In genomic region chr21:26920055-26920454, GRCh38 we compare ENCODE assay signal across 26 cellular contexts. TPM values are rescaled to one million over a fixed set of nuclear protein-coding genes. Genes with fewer than 3 reads are reported as not detected.
DNase-seq lines count a peak whose midpoint lies in the region; ATAC-seq and TF ChIP-seq lines count a peak whose summit lies in the region.
"Had no signal": no experiment of that assay in that cellular context is flagged by ENCODE, and none has a peak within 500 bp of the region (broad histone marks: within the 10 kb centered on the region; RNA-seq: fewer than 3 reads in every experiment).

No MANE protein-coding gene starts in this region.

- H3K9me1 ChIP-seq in IMR-90 (ENCODE audit: insufficient read depth, low read length) = no peaks in the 10 kb centered on the region; the same call in 1 of the 2 replicates

- ATAC-seq in IMR-90 (ENCODE audit: low read depth) (no peak), HG02840 (IDR thresholded peaks at IDR 0.05; ENCODE audit: low FRiP score, unreplicated experiment) (no peak), HG02981 (IDR thresholded peaks at IDR 0.05; ENCODE audit: unreplicated experiment) (no peak)
- ATAC-seq: activated CD8-positive, alpha-beta memory T cell treated with anti-CD3 and anti-CD28 coated beads, Interleukin-2, amount 10 ng/mL, durations not matched to agents 7 days and 5 days; naive thymus-derived CD4-positive, alpha-beta T cell had no signal

- H2BK5ac ChIP-seq in IMR-90 (ENCODE audit: low read depth, low read length, poor library complexity, severe bottlenecking) = peak overlapping the region; percentile 14

- CTCF ChIA-PET in IMR-90 (lab: Yijun Ruan, JAX) = no interaction called here

- H3K79me1 ChIP-seq in IMR-90 (ENCODE audit: low read depth in 1 of 2, low read length in 2 of 2) = no peaks in the 10 kb centered on the region

- in situ Hi-C loops in IMR-90 (cut with MboI; ENCODE audit: low sequenced_read_pairs) = no loop called here

- H4K20me1 ChIP-seq in IMR-90 (ENCODE audit: insufficient read depth, low read length) = no peaks in the 10 kb centered on the region

- POLR2A ChIA-PET in IMR-90 (lab: Charles Lee; ENCODE audit: unreplicated experiment) = no interaction called here

- H3K4me2 ChIP-seq in IMR-90 (ENCODE audit: low read depth, low read length) = no peak overlapping the region
- H3K4me2 ChIP-seq: hepatocyte had no signal

- H4K8ac ChIP-seq in IMR-90 (ENCODE audit: low read depth in 2 of 2, low read length in 2 of 2) = peak overlapping the region; percentile 20 to 44

- no peak overlapping the region for H2AFZ ChIP-seq in IMR-90 (replicated peaks; ENCODE audit: low read length, poor library complexity)
- H2AFZ ChIP-seq: hepatocyte had no signal

- peak overlapping the region; percentile 89 for H3K18ac ChIP-seq in IMR-90 (ENCODE audit: low read depth, low read length)

- peak overlapping the region; percentile 45 for H2BK120ac ChIP-seq in IMR-90 (ENCODE audit: low read depth, low read length)

- peak overlapping the region; percentile 49 for H2AK5ac ChIP-seq in IMR-90 (ENCODE audit: low read depth, low read length)

- H4K5ac ChIP-seq in IMR-90 (ENCODE audit: low read depth, low read length) = peak overlapping the region; percentile 70

- no peak overlapping the region for H2AK9ac ChIP-seq in IMR-90 (replicated peaks; ENCODE audit: low read depth, low read length, poor library complexity)

- no peak overlapping the region for H3K56ac ChIP-seq in IMR-90 (ENCODE audit: extremely low read depth, insufficient read depth, low read length)

- H3K4me1 ChIP-seq in IMR-90 (ENCODE audit: control insufficient read depth, insufficient read depth, low read length) = peaks cover 11% of the 10 kb centered on the region
- H3K4me1 ChIP-seq: colonic mucosa, psoas muscle had no signal

- dilution Hi-C loops in IMR-90 (cut with HindIII; ENCODE audit: low sequenced_read_pairs, unreplicated experiment) = no loop called here

- H3K9ac ChIP-seq in IMR-90 (ENCODE audit: low read depth, low read length) = no peak overlapping the region

- DNase-seq in DMS53 treated with DMSO at 0.1 percent for 48 hours (lab: John Stamatoyannopoulos, UW; ENCODE audit: unreplicated experiment) (peak; percentile 1), IMR-90 (peak; percentile 53), fibroblast of gingiva (ENCODE audit: low read depth) (peak; percentile 13), renal cortical epithelial cell (ENCODE audit: low read depth) (peak; percentile 3), NCI-H1092 treated with DMSO at 0.1 percent for 48 hours (lab: John Stamatoyannopoulos, UW) (no peak), WERI-Rb-1 (no peak)
- DNase-seq: ACHN; activated CD4-positive, CD25-positive, alpha-beta regulatory T cell; activated CD8-positive, alpha-beta memory T cell treated with anti-CD3 and anti-CD28 coated beads, Interleukin-2, amount 10 ng/mL, durations not matched to agents 7 days and 5 days; activated naive CD4-positive, alpha-beta T cell treated with Interleukin-2 at 50 U/mL for 16 hours; amniotic stem cell; colonic mucosa; effector CD8-positive, alpha-beta T cell; foreskin melanocyte; GF-D8; Karpas-422; naive thymus-derived CD4-positive, alpha-beta T cell; NCI-H1105; NCI-H1930; NCI-H526; psoas muscle had no signal

- H3K36me3 ChIP-seq in IMR-90 (ENCODE audit: control insufficient read depth, insufficient read depth, low read length) (peaks cover 13% of the 10 kb centered on the region), WERI-Rb-1 (no peaks in the 10 kb centered on the region)
- H3K36me3 ChIP-seq: colonic mucosa, tibial nerve had no signal

- H3K14ac ChIP-seq in IMR-90 (replicated peaks; ENCODE audit: low read depth, low read length) = no peak overlapping the region

- peak overlapping the region; percentile 47 for H2BK20ac ChIP-seq in IMR-90 (ENCODE audit: low read depth, low read length)

- H2BK15ac ChIP-seq in IMR-90 (ENCODE audit: low read depth, low read length) = peak overlapping the region; percentile 55; the same call in 1 of the 3 replicates

- H3K4me3 ChIP-seq in IMR-90 (ENCODE audit: insufficient read depth, low read depth, low read length) (no peak overlapping the region), WERI-Rb-1 (ENCODE audit: low read depth, low read length) (no peak overlapping the region)
- H3K4me3 ChIP-seq: colonic mucosa, hepatocyte, psoas muscle, skin epidermis, tibial nerve had no signal

- no peak for TF ChIP-seq CTCF in IMR-90 (conservative IDR thresholded peaks at IDR 0.05; ENCODE audit: low read depth, low read length)
- TF ChIP-seq CTCF in WERI-Rb-1 (IDR thresholded peaks at IDR 0.05; ENCODE audit: low read depth, low read length) = no peak

- H3K27me3 ChIP-seq in IMR-90 (ENCODE audit: control insufficient read depth, insufficient read depth, low read length) (no peaks in the 10 kb centered on the region), WERI-Rb-1 (ENCODE audit: insufficient read depth, low read depth, severe bottlenecking) (peaks cover 59% of the 10 kb centered on the region)
- H3K27me3 ChIP-seq: colonic mucosa, hepatocyte, tibial nerve had no signal

- H3K23ac ChIP-seq in IMR-90 (ENCODE audit: low read depth, low read length) = no peak overlapping the region

- H3K4ac ChIP-seq in IMR-90 (ENCODE audit: low read depth, low read length) = peak overlapping the region; percentile 25; the same call in 1 of the 2 replicates

- peak overlapping the region; percentile 41 for H4K91ac ChIP-seq in IMR-90 (ENCODE audit: insufficient read depth, low read depth, low read length)

- TF ChIP-seq RAD21 in IMR-90 (IDR thresholded peaks at IDR 0.05; ENCODE audit: low read length) = no peak

- TF ChIP-seq POLR2A in IMR-90 (IDR thresholded peaks at IDR 0.05; ENCODE audit: low read depth, low read length) = no peak

- no TSS peak for BruUV-seq in IMR-90 (replicated peaks; lab: Mats Ljungman, UMichigan)

- no peaks in the 10 kb centered on the region for H3K9me3 ChIP-seq in IMR-90 (ENCODE audit: control insufficient read depth, insufficient read depth, low read length)
- no peaks in the 10 kb centered on the region for H3K9me3 ChIP-seq in WERI-Rb-1 (ENCODE audit: severe bottlenecking)
- H3K9me3 ChIP-seq: colonic mucosa, psoas muscle, tibial nerve had no signal

- intact Hi-C loops in IMR-90 (cut with micrococcal nuclease) = no loop called here

- H3K27ac ChIP-seq in IMR-90 (ENCODE audit: insufficient read depth, low read length) (peak overlapping the region; percentile 27), WERI-Rb-1 (no peak overlapping the region)
- H3K27ac ChIP-seq: colonic mucosa, hepatocyte, psoas muscle, skin epidermis, tibial nerve had no signal

TF ChIP-seq in IMR-90, 13 proteins besides CTCF, POLR2A, EP300 and RAD21:
- TF ChIP-seq MXI1 (IDR thresholded peaks at IDR 0.05; ENCODE audit: borderline replicate concordance, low read depth, low read length) (no peak), RCOR1 (IDR thresholded peaks at IDR 0.05; ENCODE audit: insufficient replicate concordance, low read length) (no peak), SMC3 (IDR thresholded peaks at IDR 0.05; ENCODE audit: low read depth, low read length) (no peak), CHD1 (IDR thresholded peaks at IDR 0.05; ENCODE audit: low read depth, low read length) (no peak), BHLHE40 (IDR thresholded peaks at IDR 0.05; ENCODE audit: low read depth, low read length) (no peak), MAZ (IDR thresholded peaks at IDR 0.05; ENCODE audit: borderline replicate concordance, low read depth, low read length) (no peak), FOS (IDR thresholded peaks at IDR 0.05; ENCODE audit: low read depth, low read length) (no peak), RFX5 (IDR thresholded peaks at IDR 0.05; ENCODE audit: low read depth, low read length) (no peak), CEBPB (IDR thresholded peaks at IDR 0.05; ENCODE audit: low read depth, low read length) (no peak), NFE2L2 (IDR thresholded peaks at IDR 0.05; ENCODE audit: low read depth, low read length) (no peak), ELK1 (IDR thresholded peaks at IDR 0.05; ENCODE audit: borderline replicate concordance, low read depth, low read length) (no peak)
- TF ChIP-seq, protein P1, sequence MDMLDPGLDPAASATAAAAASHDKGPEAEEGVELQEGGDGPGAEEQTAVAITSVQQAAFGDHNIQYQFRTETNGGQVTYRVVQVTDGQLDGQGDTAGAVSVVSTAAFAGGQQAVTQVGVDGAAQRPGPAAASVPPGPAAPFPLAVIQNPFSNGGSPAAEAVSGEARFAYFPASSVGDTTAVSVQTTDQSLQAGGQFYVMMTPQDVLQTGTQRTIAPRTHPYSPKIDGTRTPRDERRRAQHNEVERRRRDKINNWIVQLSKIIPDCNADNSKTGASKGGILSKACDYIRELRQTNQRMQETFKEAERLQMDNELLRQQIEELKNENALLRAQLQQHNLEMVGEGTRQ (IDR thresholded peaks at IDR 0.05; ENCODE audit: low read depth, low read length) = no peak

RNA-seq across cellular contexts. Expression of gene ADAMTS5, which starts 46.8 kb away (rescaled TPM):
- 0.54 and 1.1 TPM in 2 replicates for total RNA-seq in IMR-90 (2012; rRNA removed)
- polyA plus RNA-seq in IMR-90 (2012; rRNA removed) = 0.46 and 0.58 TPM in 2 replicates
- polyA plus RNA-seq in IMR-90 (2012; cell fraction: cytosol; rRNA removed) = 0.25 and 0.28 TPM in 2 replicates
- polyA plus RNA-seq in IMR-90 (2012; cell fraction: nucleus; rRNA removed; ENCODE audit: low replicate concordance) = 0.59 and 0.64 TPM in 2 replicates
- 12.5 and 63.1 TPM in 2 replicates for total RNA-seq in renal cortical epithelial cell
- total RNA-seq: activated CD8-positive, alpha-beta memory T cell treated with anti-CD3 and anti-CD28 coated beads, Interleukin-2, amount 10 ng/mL, durations not matched to agents 7 days and 5 days had no signal
- polyA plus RNA-seq: naive thymus-derived CD4-positive, alpha-beta T cell had no signal

Comparison
In these comparisons a context has a peak if more than half of its experiments do, and no peak if none do; other contexts are left out.
1. DNase-seq: peak in DMS53 treated with DMSO at 0.1 percent for 48 hours (single experiment), IMR-90 (single experiment), fibroblast of gingiva (single experiment) and renal cortical epithelial cell (single experiment); none in NCI-H1092 treated with DMSO at 0.1 percent for 48 hours (single experiment) and WERI-Rb-1 (single experiment).